8 cellular contexts compared by ENCODE assay signal in genomic region chr1:168386949-168387586, GRCh38.
A peak's percentile ranks its signal among the peaks of the same experiment; 100 is the strongest.
DNase-seq lines count a peak whose midpoint lies in the region; ATAC-seq and TF ChIP-seq lines count a peak whose summit lies in the region.

No MANE protein-coding gene starts in this region.

- no peaks in the 10 kb centered on the region for H3K9me3 Mint-ChIP-seq in natural killer cell treated with Interleukin-12 subunit alpha and Interleukin-12 subunit beta and Interleukin-15 and Interleukin-18, amount 100 ng/mL, for 72 hours

- ATAC-seq in natural killer cell treated with Interleukin-12 subunit alpha and Interleukin-12 subunit beta and Interleukin-15 and Interleukin-18, amount 100 ng/mL, for 72 hours, result peak; percentile 48 to 66
- no peak for ATAC-seq in HG02870 (IDR thresholded peaks at IDR 0.05; ENCODE audit: unreplicated experiment)

- peak overlapping the region; percentile 66 for H3K4me3 Mint-ChIP-seq in natural killer cell treated with Interleukin-12 subunit alpha and Interleukin-12 subunit beta and Interleukin-15 and Interleukin-18, amount 100 ng/mL, for 72 hours

- peaks cover 0 to 2% of the 10 kb centered on the region in 2 donors for H3K27me3 Mint-ChIP-seq in natural killer cell treated with Interleukin-12 subunit alpha and Interleukin-12 subunit beta and Interleukin-15 and Interleukin-18, amount 100 ng/mL, for 72 hours

- H3K4me1 Mint-ChIP-seq in natural killer cell treated with Interleukin-12 subunit alpha and Interleukin-12 subunit beta and Interleukin-15 and Interleukin-18, amount 100 ng/mL, for 72 hours (ENCODE audit: low read depth in 2 of 2), result peaks cover 41 to 49% of the 10 kb centered on the region in 2 donors

- intact Hi-C loops in posterior vena cava (cut with DNase I), result loop anchor here in 1 of 2 donors (5.0 kb wide), 1 partner anchor 445 kb away; no protein-coding TSS in a partner anchor

- DNase-seq in NCI-H2196 (lab: John Stamatoyannopoulos, UW; ENCODE audit: unreplicated experiment) (peak; percentile 78), NCI-H2196 treated with DMSO at 0.1 percent for 48 hours (lab: John Stamatoyannopoulos, UW; ENCODE audit: unreplicated experiment) (no peak), choroid plexus epithelial cell (ENCODE audit: low read depth) (peak; percentile 5), posterior vena cava (ENCODE audit: low spot score) (no peak)
- DNase-seq in activated CD4-positive, alpha-beta T cell treated with anti-CD3 and anti-CD28 coated beads, Interleukin-2, amount 50 U/mL, for 24 hours (ENCODE audit: low read depth in 1 of 2, low spot score in 1 of 2), result peak; percentile 38 to 67
- DNase-seq in natural killer cell treated with Interleukin-12 subunit alpha and Interleukin-12 subunit beta and Interleukin-15 and Interleukin-18, amount 100 ng/mL, for 72 hours (ENCODE audit: low spot score), result no peak
- DNase-seq in stimulated activated naive CD4-positive, alpha-beta T cell (lab: John Stamatoyannopoulos, UW), result peak; percentile 27 to 65 (median 42)

- TF ChIP-seq CTCF in choroid plexus epithelial cell (conservative IDR thresholded peaks at IDR 0.05; ENCODE audit: low read depth, low read length), result no peak

- H3K27ac Mint-ChIP-seq in natural killer cell treated with Interleukin-12 subunit alpha and Interleukin-12 subunit beta and Interleukin-15 and Interleukin-18, amount 100 ng/mL, for 72 hours, result peak overlapping the region in 1 of 2 donors; percentile 47

- H3K4me3 ChIP-seq in choroid plexus epithelial cell (ENCODE audit: low read depth, low read length), result no peak overlapping the region

- H3K36me3 Mint-ChIP-seq in natural killer cell treated with Interleukin-12 subunit alpha and Interleukin-12 subunit beta and Interleukin-15 and Interleukin-18, amount 100 ng/mL, for 72 hours, result no peaks in the 10 kb centered on the region

Comparison
In these comparisons a context has a peak if more than half of its experiments do, and no peak if none do; other contexts are left out.
1. DNase-seq: peak in NCI-H2196 (single experiment), activated CD4-positive, alpha-beta T cell treated with anti-CD3 and anti-CD28 coated beads, Interleukin-2, amount 50 U/mL, for 24 hours (2 of 2), choroid plexus epithelial cell (single experiment) and stimulated activated naive CD4-positive, alpha-beta T cell (6 of 6); none in NCI-H2196 treated with DMSO at 0.1 percent for 48 hours (single experiment), natural killer cell treated with Interleukin-12 subunit alpha and Interleukin-12 subunit beta and Interleukin-15 and Interleukin-18, amount 100 ng/mL, for 72 hours (single experiment) and posterior vena cava (single experiment).